Comparison of ENCODE assay signal across 17 cellular contexts in genomic region chr10:90424730-90425129, GRCh38.
"Had no signal": no experiment of that assay in that cellular context is flagged by ENCODE, and none has a peak within 500 bp of the region (broad histone marks: within the 10 kb centered on the region; RNA-seq: fewer than 3 reads in every experiment).

No MANE protein-coding gene starts in this region.

- DNase-seq: activated CD4-positive, alpha-beta T cell treated with anti-CD3 and anti-CD28 coated beads, Interleukin-2, amount 50 U/mL, for 1 hour; activated CD8-positive, alpha-beta memory T cell treated with anti-CD3 and anti-CD28 coated beads for 24 hours; activated gamma-delta T cell treated with Interleukin-2 at 50 U/mL for 16 hours; amygdala; kidney; left ventricle myocardium superior; mesenchymal stem cell; natural killer cell; posterior cingulate gyrus; retina; stimulated activated CD4-positive, alpha-beta T cell treated with anti-CD3 and anti-CD28 coated beads, Interleukin-2, amount 100 ng/mL, for 48 hours; tibial artery; uterus had no signal

- H3K4me1 ChIP-seq: esophagus muscularis mucosa, tibial artery, uterus had no signal

- H3K4me3 ChIP-seq: esophagus muscularis mucosa, hepatocyte, tibial artery, uterus had no signal

- ATAC-seq: left ventricle myocardium superior; natural killer cell; stimulated activated memory B cell treated with anti-CD40 and anti-IgM and Interleukin-4, amounts not matched to agents 10 μg/mL and 1 μg/mL and 100 μg/mL, for 72 hours had no signal

- H3K4me2 ChIP-seq: hepatocyte had no signal

- H3K36me3 ChIP-seq: esophagus muscularis mucosa, neutrophil, tibial artery, uterus had no signal

- H3K9me3 ChIP-seq: esophagus muscularis mucosa, neutrophil, tibial artery, uterus had no signal

- H3K27me3 ChIP-seq: esophagus muscularis mucosa, hepatocyte, neutrophil, tibial artery, uterus had no signal
